Comparison of ENCODE assay signal across 8 cellular contexts in the genomic region with DNA sequence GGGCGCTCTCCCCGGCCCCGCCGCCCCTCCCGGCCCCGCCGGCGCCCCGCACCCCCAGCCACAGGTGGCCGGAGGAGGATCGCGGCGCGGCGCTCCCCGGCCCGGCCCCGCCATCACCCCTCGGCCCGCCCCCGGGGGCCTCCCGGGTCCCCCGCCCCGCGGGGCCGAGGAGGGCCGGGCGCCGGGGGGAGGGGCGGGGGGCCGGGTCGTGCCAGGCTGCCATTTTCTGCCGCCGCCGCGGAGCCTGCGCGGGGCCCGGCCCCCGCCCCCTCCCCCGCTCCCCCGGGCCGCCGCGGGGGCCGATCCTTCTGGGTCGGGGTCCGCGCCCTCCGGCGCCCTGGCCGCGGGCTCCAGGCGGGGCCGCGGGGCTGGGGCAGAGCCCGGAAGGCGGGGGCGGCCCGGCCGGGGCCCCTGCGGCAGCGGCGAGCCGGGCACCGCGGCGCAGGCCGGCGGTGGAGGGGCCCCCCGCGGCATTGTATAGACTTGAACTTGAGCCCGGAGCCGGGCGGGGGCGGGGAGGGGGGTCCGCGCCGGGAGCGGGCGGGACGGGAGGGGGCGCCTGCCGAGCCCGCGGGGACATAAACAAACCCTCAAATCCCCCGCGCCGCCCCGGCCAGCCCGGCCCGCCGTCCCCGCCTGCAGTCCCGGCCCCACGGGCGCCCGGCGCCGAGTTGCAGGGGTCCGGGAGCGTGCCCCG. TPM values are rescaled to one million over a fixed set of nuclear protein-coding genes. Genes with fewer than 3 reads are reported as not detected.
A peak's percentile ranks its signal among the peaks of the same experiment; 100 is the strongest.
DNase-seq lines count a peak whose midpoint lies in the region; TF ChIP-seq lines count a peak whose summit lies in the region.

No MANE protein-coding gene starts in this region.

- peak overlapping the region; percentile 46 for H3K4me2 ChIP-seq in OCI-LY3 (ENCODE audit: low read length)

- H3K9me3 ChIP-seq in HAP-1 (no peaks in the 10 kb centered on the region), OCI-LY3 (ENCODE audit: insufficient read depth, low read length) (no peaks in the 10 kb centered on the region)

- no peak overlapping the region for H3K27ac ChIP-seq in OCI-LY3 (ENCODE audit: low read length)

- H3K4me3 ChIP-seq in HAP-1 (peak overlapping the region; percentile 32; the same call in 1 of the 2 replicates), OCI-LY3 (ENCODE audit: low read length) (peak overlapping the region; percentile 61)

- H3K27me3 ChIP-seq in HAP-1 (ENCODE audit: low read depth) (no peaks in the 10 kb centered on the region), OCI-LY3 (ENCODE audit: low read depth, low read length) (peaks cover 16% of the 10 kb centered on the region)

- peaks cover 32% of the 10 kb centered on the region for H4K20me1 ChIP-seq in OCI-LY3 (ENCODE audit: insufficient read depth, low read length)

- peak; percentile 77 for DNase-seq in activated CD8-positive, alpha-beta memory T cell treated with anti-CD3 and anti-CD28 coated beads for 24 hours
- DNase-seq in activated CD8-positive, alpha-beta memory T cell treated with anti-CD3 and anti-CD28 coated beads, Interleukin-2, amount 50 U/mL, for 48 hours: no peak
- DNase-seq in HAP-1 (ENCODE audit: low spot score in 2 of 2): peak in 1 of 2 experiments; percentile 46
- peak; percentile 37 for DNase-seq in dermis blood vessel endothelial cell
- peak in 36 of 56 donors; percentile 19 to 79 (median 48) for DNase-seq in nucleus accumbens (lab: John Stamatoyannopoulos, UW)
- no peak for DNase-seq in NCI-H526 treated with DMSO at 0.1 percent for 48 hours (lab: John Stamatoyannopoulos, UW)
- no peak for DNase-seq in cerebellar cortex (ENCODE audit: low spot score)

- H3K4me1 ChIP-seq in HAP-1: peaks cover 8% of the 10 kb centered on the region
- H3K4me1 ChIP-seq in OCI-LY3 (ENCODE audit: low read length): peaks cover 6% of the 10 kb centered on the region; the same call in 1 of the 2 replicates

- H3K9ac ChIP-seq in OCI-LY3 (ENCODE audit: low read length): peak overlapping the region; percentile 32

- in situ Hi-C loops in HAP-1 (cut with MboI; ENCODE audit: low sequenced_read_pairs): no loop called here

- no peak for TF ChIP-seq CTCF in OCI-LY3 (IDR thresholded peaks at IDR 0.05; ENCODE audit: low read depth, low read length)

- H3K79me2 ChIP-seq in OCI-LY3 (ENCODE audit: low read length): no peaks in the 10 kb centered on the region

- H3K36me3 ChIP-seq in HAP-1 (replicated peaks) (no peaks in the 10 kb centered on the region), OCI-LY3 (replicated peaks; ENCODE audit: low read depth, low read length) (no peaks in the 10 kb centered on the region)

- H2AFZ ChIP-seq in OCI-LY3 (ENCODE audit: low read depth, low read length): no peak overlapping the region

RNA-seq across cellular contexts. Expression of a gene that starts 0.5 kb away (rescaled TPM):
- total RNA-seq in dermis blood vessel endothelial cell: 31.0 and 32.1 TPM in 2 replicates

Comparison
In these comparisons a context has a peak if more than half of its experiments do, and no peak if none do; other contexts are left out.
1. DNase-seq: peak in activated CD8-positive, alpha-beta memory T cell treated with anti-CD3 and anti-CD28 coated beads for 24 hours (single experiment), dermis blood vessel endothelial cell (single experiment) and nucleus accumbens (36 of 56); none in activated CD8-positive, alpha-beta memory T cell treated with anti-CD3 and anti-CD28 coated beads, Interleukin-2, amount 50 U/mL, for 48 hours (single experiment), NCI-H526 treated with DMSO at 0.1 percent for 48 hours (single experiment) and cerebellar cortex (single experiment).